In genomic region chr5:177807265-177807664, GRCh38 we compare ENCODE assay signal across 11 cellular contexts. TPM values are rescaled to one million over a fixed set of nuclear protein-coding genes. Genes with fewer than 3 reads are reported as not detected.
DNase-seq lines count a peak whose midpoint lies in the region; ATAC-seq, FAIRE-seq and TF ChIP-seq lines count a peak whose summit lies in the region.
"Not testable (repeated sequence)": the region's sequence is repeated elsewhere in the genome, so short reads cannot be mapped to it uniquely, and the experiment has no call there.
"Had no signal": no experiment of that assay in that cellular context is flagged by ENCODE, and none has a peak within 500 bp of the region (broad histone marks: within the 10 kb centered on the region; RNA-seq: fewer than 3 reads in every experiment).

No MANE protein-coding gene starts in this region.

- POLR2A ChIA-PET in T-cell (lab: Charles Lee); naive thymus-derived CD8-positive, alpha-beta T cell (lab: Charles Lee): not testable (repeated sequence)

- H3K4me1 Mint-ChIP-seq in T-cell, result peaks cover 0 to 27% (median 15%) of the 10 kb centered on the region in 3 donors
- H3K4me1 Mint-ChIP-seq in activated T-helper 17 cell treated with anti-CD3 and anti-CD28 coated beads, Interleukin-2, amount 50 U/mL, for 72 hours; naive thymus-derived CD8-positive, alpha-beta T cell: not testable (repeated sequence)
- peaks cover 15% of the 10 kb centered on the region for H3K4me1 Mint-ChIP-seq in activated naive CD8-positive, alpha-beta T cell (ENCODE audit: low read depth)

- H3K4me3 ChIP-seq in bronchial epithelial cell (ENCODE audit: low read depth, low read length), result not testable (repeated sequence)

- CTCF ChIA-PET in T-cell (lab: Charles Lee), result not testable (repeated sequence)

- H3K4me3 Mint-ChIP-seq in T-cell; activated naive CD8-positive, alpha-beta T cell; naive thymus-derived CD8-positive, alpha-beta T cell: not testable (repeated sequence)
- H3K4me3 Mint-ChIP-seq in activated T-helper 17 cell treated with anti-CD3 and anti-CD28 coated beads, Interleukin-2, amount 50 U/mL, for 72 hours, result peak overlapping the region; percentile 40

- not testable (repeated sequence) for H3K27me3 ChIP-seq in bronchial epithelial cell (ENCODE audit: control insufficient read depth, insufficient read depth, low read length)

- not testable (repeated sequence) for H3K27me3 Mint-ChIP-seq in T-cell; activated T-helper 17 cell treated with anti-CD3 and anti-CD28 coated beads, Interleukin-2, amount 50 U/mL, for 72 hours; activated naive CD8-positive, alpha-beta T cell; naive thymus-derived CD8-positive, alpha-beta T cell

- not testable (repeated sequence) for TF ChIP-seq CTCF in bronchial epithelial cell (IDR thresholded peaks at IDR 0.05; ENCODE audit: insufficient read depth, low read length, severe bottlenecking)

- H3K36me3 Mint-ChIP-seq in T-cell; activated T-helper 17 cell treated with anti-CD3 and anti-CD28 coated beads, Interleukin-2, amount 50 U/mL, for 72 hours (ENCODE audit: low read depth); activated naive CD8-positive, alpha-beta T cell; naive thymus-derived CD8-positive, alpha-beta T cell: not testable (repeated sequence)

- not testable (repeated sequence) for H3K9me3 Mint-ChIP-seq in T-cell; activated T-helper 17 cell treated with anti-CD3 and anti-CD28 coated beads, Interleukin-2, amount 50 U/mL, for 72 hours; activated naive CD8-positive, alpha-beta T cell (ENCODE audit: low read depth); naive thymus-derived CD8-positive, alpha-beta T cell

- peak overlapping the region; percentile 75 to 87 for H3K27ac Mint-ChIP-seq in T-cell
- not testable (repeated sequence) for H3K27ac Mint-ChIP-seq in activated T-helper 17 cell treated with anti-CD3 and anti-CD28 coated beads, Interleukin-2, amount 50 U/mL, for 72 hours
- peak overlapping the region; percentile 50 for H3K27ac Mint-ChIP-seq in activated naive CD8-positive, alpha-beta T cell
- H3K27ac Mint-ChIP-seq in naive thymus-derived CD8-positive, alpha-beta T cell, result peak overlapping the region in 6 of 10 donors; percentile 48 to 89 (median 79)

- not testable (repeated sequence) for H3K36me3 ChIP-seq in bronchial epithelial cell (ENCODE audit: control insufficient read depth, insufficient read depth, low read length)

- peak; percentile 90 for DNase-seq in HT1080 (ENCODE audit: low read depth)
- not testable (repeated sequence) for DNase-seq in T-cell; bronchial epithelial cell (ENCODE audit: low read depth); naive thymus-derived CD8-positive, alpha-beta T cell; urothelium cell line (ENCODE audit: low spot score)

- FAIRE-seq in bronchial epithelial cell (lab: Jason Lieb, UNC) (peak; percentile 13), urothelium cell line (lab: Jason Lieb, UNC) (peak; percentile 86)

- not testable (repeated sequence) for ATAC-seq in T-cell (replicated peaks in 1 of 4); activated T-helper 17 cell treated with anti-CD3 and anti-CD28 coated beads, Interleukin-2, amount 50 U/mL, for 72 hours (replicated peaks); naive thymus-derived CD8-positive, alpha-beta T cell

RNA-seq across cellular contexts. Expression of gene FAM153A, which starts 24.6 kb away (rescaled TPM):
- total RNA-seq in HT1080 (2014; rRNA removed; shearing (Covaris generic)), result 1.4 and 3.5 TPM in 2 replicates
- 0.33 and 2.1 TPM in 2 replicates for polyA plus RNA-seq in HT1080 (2015; cell fraction: cytosol; rRNA removed)
- polyA plus RNA-seq in HT1080 (2015; cell fraction: nucleus; rRNA removed), result 24.9 and 27.2 TPM in 2 replicates
- total RNA-seq in T-cell (10 to 100 TPM; 74.4 to 99.4 (median 93.8) TPM), bronchial epithelial cell (0.26 and 0.64 TPM in 2 replicates)
- 100 to 1,000 TPM in 1 of 2 donors, 10 to 100 TPM in 1; 34.0 to 127 TPM for total RNA-seq in activated T-helper 17 cell treated with anti-CD3 and anti-CD28 coated beads, Interleukin-2, amount 50 U/mL, for 72 hours
- 100 to 1,000 TPM; 116 to 117 TPM for total RNA-seq in naive thymus-derived CD8-positive, alpha-beta T cell
- polyA plus RNA-seq in naive thymus-derived CD8-positive, alpha-beta T cell, result 1 to 10 TPM in 2 of 3 donors, under 1 TPM in 1; 0.60 to 1.8 (median 1.6) TPM
- total RNA-seq: A172, Caco-2 had no signal
- polyA plus RNA-seq: A549, BJ had no signal
